Comparison of ENCODE assay signal across 18 cellular contexts in the genomic region with DNA sequence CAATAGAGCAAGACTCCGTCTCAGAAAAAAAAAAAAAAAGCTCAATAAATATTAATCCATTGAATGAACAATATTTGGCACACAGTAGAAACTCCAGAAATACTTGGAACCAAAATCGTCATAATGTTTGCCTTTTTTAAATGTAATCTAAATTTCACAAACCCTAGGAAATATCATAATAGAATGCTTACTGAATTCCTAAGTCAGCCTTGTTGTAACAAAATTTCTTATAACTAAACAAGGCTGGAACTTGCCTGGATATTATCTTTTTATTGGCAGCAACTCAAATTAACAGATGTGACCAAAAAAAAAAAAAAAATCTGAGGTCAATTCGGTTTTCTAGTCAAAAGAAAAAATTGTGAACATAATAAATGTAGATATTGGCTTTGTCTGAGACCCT. TPM values are rescaled to one million over a fixed set of nuclear protein-coding genes. Genes with fewer than 3 reads are reported as not detected.
DNase-seq lines count a peak whose midpoint lies in the region; ATAC-seq and TF ChIP-seq lines count a peak whose summit lies in the region.
"Had no signal": no experiment of that assay in that cellular context is flagged by ENCODE, and none has a peak within 500 bp of the region (broad histone marks: within the 10 kb centered on the region; RNA-seq: fewer than 3 reads in every experiment).

No MANE protein-coding gene starts in this region.

- H3K4me1 ChIP-seq in BE2C, result no peaks in the 10 kb centered on the region

- H3K4me3 ChIP-seq in choroid plexus epithelial cell (ENCODE audit: low read depth, low read length), result no peak overlapping the region
- no peak overlapping the region for H3K4me3 ChIP-seq in BE2C (ENCODE audit: low read depth, low read length)
- H3K4me3 ChIP-seq: A549; BLaER1 treated with 17β-estradiol and CSF1 and Interleukin-3, amounts not matched to agents 10 nM and 100 nM; GM23248 had no signal

- H3K27me3 Mint-ChIP-seq in activated T-cell treated with anti-CD3 and anti-CD28 coated beads, Interleukin-2, amount 50 U/mL, for 4 hours (ENCODE audit: low read depth), result no peaks in the 10 kb centered on the region
- H3K27me3 Mint-ChIP-seq: CD4-positive, CD25-positive, alpha-beta regulatory T cell had no signal

- CTCF ChIA-PET in RWPE1 (lab: Yijun Ruan, JAX), result no interaction called here

- no peak for ATAC-seq in activated T-cell treated with anti-CD3 and anti-CD28 coated beads, Interleukin-2, amount 50 U/mL, for 4 hours
- ATAC-seq: A549 had no signal

- TF ChIP-seq CTCF in choroid plexus epithelial cell (conservative IDR thresholded peaks at IDR 0.05; ENCODE audit: low read depth, low read length) (no peak), BE2C (IDR thresholded peaks at IDR 0.05; ENCODE audit: low read depth, low read length) (no peak), RWPE1 (conservative IDR thresholded peaks at IDR 0.05; ENCODE audit: low read depth) (no peak)

- H3K27ac ChIP-seq in RWPE1, result no peak overlapping the region
- H3K27ac ChIP-seq: A549; BLaER1 treated with 17β-estradiol and CSF1 and Interleukin-3, amounts not matched to agents 10 nM and 100 nM; GM23248 had no signal

- H3K27me3 ChIP-seq in BE2C, result no peaks in the 10 kb centered on the region
- H3K27me3 ChIP-seq: BLaER1 treated with 17β-estradiol and CSF1 and Interleukin-3, amounts not matched to agents 10 nM and 100 nM had no signal

- no peaks in the 10 kb centered on the region for H3K36me3 ChIP-seq in BE2C

- DNase-seq in HCEC 1CT (peak; percentile 3), choroid plexus epithelial cell (ENCODE audit: low read depth) (peak; percentile 20), fibroblast of peridontal ligament (ENCODE audit: extremely low read depth) (peak; percentile 59), BE2C (no peak), RWPE1 (ENCODE audit: low spot score) (no peak)
- DNase-seq in activated T-cell treated with anti-CD3 and anti-CD28 coated beads, Interleukin-2, amount 50 U/mL, for 4 hours, result no peak
- no peak for DNase-seq in activated CD4-positive, alpha-beta T cell treated with anti-CD3 and anti-CD28 coated beads, Interleukin-2, amount 50 U/mL, for 48 hours
- DNase-seq: AML-193; Calu3; CD4-positive, CD25-positive, alpha-beta regulatory T cell; DMS 273 treated with DMSO at 0.1 percent for 48 hours; DMS79 treated with DMSO at 0.1 percent for 48 hours; EL; GM23248; KBM-7 had no signal

- no peaks in the 10 kb centered on the region for H3K9me3 ChIP-seq in BE2C
- H3K9me3 ChIP-seq: A549; BLaER1 treated with 17β-estradiol and CSF1 and Interleukin-3, amounts not matched to agents 10 nM and 100 nM had no signal

- no peak overlapping the region for H3K4me3 Mint-ChIP-seq in activated T-cell treated with anti-CD3 and anti-CD28 coated beads, Interleukin-2, amount 50 U/mL, for 4 hours

- H3K4me1 Mint-ChIP-seq in activated T-cell treated with anti-CD3 and anti-CD28 coated beads, Interleukin-2, amount 50 U/mL, for 4 hours (ENCODE audit: low read depth), result peaks cover 20% of the 10 kb centered on the region

- POLR2A ChIA-PET in RWPE1 (lab: Yijun Ruan, JAX; ENCODE audit: low non-redundant PET), result no interaction called here

- H3K9me3 Mint-ChIP-seq in activated T-cell treated with anti-CD3 and anti-CD28 coated beads, Interleukin-2, amount 50 U/mL, for 4 hours, result no peaks in the 10 kb centered on the region
- H3K9me3 Mint-ChIP-seq: CD4-positive, CD25-positive, alpha-beta regulatory T cell had no signal

- H3K36me3 Mint-ChIP-seq in activated T-cell treated with anti-CD3 and anti-CD28 coated beads, Interleukin-2, amount 50 U/mL, for 4 hours (ENCODE audit: insufficient read depth), result peaks cover 7% of the 10 kb centered on the region

RNA-seq across cellular contexts. Expression of gene GABPB1, which starts 33.3 kb away (rescaled TPM):
- 10.5 TPM for polyA plus RNA-seq in BE2C (2012; ENCODE audit: insufficient read depth, insufficient read length, low read depth)
- total RNA-seq in activated T-cell treated with anti-CD3 and anti-CD28 coated beads, Interleukin-2, amount 50 U/mL, for 4 hours, result 10 to 100 TPM; 54.6 to 65.8 (median 58.9) TPM

RNA-seq across cellular contexts. Expression of gene HDC, which starts 56.2 kb away (rescaled TPM):
- not detected for polyA plus RNA-seq in BE2C (2012; ENCODE audit: insufficient read depth, insufficient read length, low read depth)
- total RNA-seq in activated T-cell treated with anti-CD3 and anti-CD28 coated beads, Interleukin-2, amount 50 U/mL, for 4 hours, result 1 to 10 TPM in 1 of 3 donors, under 1 TPM in 2; 0.29 to 1.5 (median 0.71) TPM
- total RNA-seq: Calu3, GM23248 had no signal
- polyA plus RNA-seq: AG04450; CD4-positive, CD25-positive, alpha-beta regulatory T cell; GM23248 had no signal

Comparison
In these comparisons a context has a peak if more than half of its experiments do, and no peak if none do; other contexts are left out.
1. DNase-seq: peak in HCEC 1CT (single experiment), choroid plexus epithelial cell (single experiment) and fibroblast of peridontal ligament (single experiment); none in BE2C (single experiment), activated T-cell treated with anti-CD3 and anti-CD28 coated beads, Interleukin-2, amount 50 U/mL, for 4 hours (single experiment), activated CD4-positive, alpha-beta T cell treated with anti-CD3 and anti-CD28 coated beads, Interleukin-2, amount 50 U/mL, for 48 hours (0 of 2) and RWPE1 (single experiment).